ENCODE assay signal across 11 cellular contexts in the genomic region with DNA sequence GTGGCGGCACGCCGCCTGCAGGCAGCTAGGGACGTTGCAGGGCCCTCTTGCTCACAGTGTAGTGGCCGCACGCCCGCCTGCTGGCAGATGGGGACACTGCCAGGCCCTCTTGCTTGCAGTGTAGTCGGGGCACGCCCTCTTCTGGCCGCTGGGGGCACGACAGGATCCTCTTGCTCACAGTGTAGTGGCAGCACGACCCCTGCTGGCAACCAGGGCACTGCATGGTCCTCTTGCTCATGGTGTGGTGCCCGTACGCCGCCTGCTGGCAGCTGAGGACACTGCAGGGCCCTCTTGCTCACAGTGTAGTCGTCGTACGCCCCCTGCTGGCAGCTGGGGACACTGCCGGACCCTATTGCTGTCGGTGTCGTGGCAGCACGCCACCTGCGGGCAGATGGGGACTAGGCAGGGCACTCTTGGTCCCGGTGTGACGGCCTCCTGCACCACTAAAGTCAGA. TPM values are rescaled to one million over a fixed set of nuclear protein-coding genes. Genes with fewer than 3 reads are reported as not detected.
DNase-seq lines count a peak whose midpoint lies in the region; ATAC-seq and TF ChIP-seq lines count a peak whose summit lies in the region.
"Not testable (repeated sequence)": the region's sequence is repeated elsewhere in the genome, so short reads cannot be mapped to it uniquely, and the experiment has no call there.
"Had no signal": no experiment of that assay in that cellular context is flagged by ENCODE, and none has a peak within 500 bp of the region (broad histone marks: within the 10 kb centered on the region; RNA-seq: fewer than 3 reads in every experiment).

No MANE protein-coding gene starts in this region.

- not testable (repeated sequence) for H3K4me3 Mint-ChIP-seq in activated CD8-positive, alpha-beta T cell treated with anti-CD3 and anti-CD28 coated beads, Interleukin-2, amount 10 ng/mL, durations not matched to agents 7 days and 5 days

- H3K27me3 Mint-ChIP-seq in activated CD8-positive, alpha-beta T cell treated with anti-CD3 and anti-CD28 coated beads, Interleukin-2, amount 10 ng/mL, durations not matched to agents 7 days and 5 days (ENCODE audit: low read depth): not testable (repeated sequence)

- peak; percentile 23; the same call in 1 of the 2 replicates for TF ChIP-seq CTCF in GM12875 (IDR thresholded peaks at IDR 0.05; ENCODE audit: borderline replicate concordance, insufficient read depth, low read depth, low read length)

- not testable (repeated sequence) for H3K27ac Mint-ChIP-seq in activated CD8-positive, alpha-beta T cell treated with anti-CD3 and anti-CD28 coated beads, Interleukin-2, amount 10 ng/mL, durations not matched to agents 7 days and 5 days

- ATAC-seq in GM21360 (IDR thresholded peaks at IDR 0.05; ENCODE audit: unreplicated experiment) (peak; percentile 82), HG02884 (IDR thresholded peaks at IDR 0.05; ENCODE audit: unreplicated experiment) (peak; percentile 76), HG03571 (IDR thresholded peaks at IDR 0.05; ENCODE audit: unreplicated experiment) (peak; percentile 88)
- ATAC-seq in activated CD8-positive, alpha-beta T cell treated with anti-CD3 and anti-CD28 coated beads, Interleukin-2, amount 10 ng/mL, durations not matched to agents 7 days and 5 days: peak; percentile 67

- peak; percentile 45 for DNase-seq in activated CD8-positive, alpha-beta T cell treated with anti-CD3 and anti-CD28 coated beads, Interleukin-2, amount 10 ng/mL, durations not matched to agents 7 days and 5 days
- peak; percentile 23 for DNase-seq in effector CD4-positive, alpha-beta T cell
- DNase-seq in mesenteric fat pad (ENCODE audit: low spot score): peak; percentile 9
- DNase-seq in stimulated activated CD8-positive, alpha-beta memory T cell treated with anti-CD3 and anti-CD28 coated beads, Interleukin-15, amount 100 ng/mL, for 48 hours (ENCODE audit: low read depth in 2 of 2): peak; percentile 27 to 29

- CTCF ChIA-PET in activated CD8-positive, alpha-beta T cell treated with anti-CD3 and anti-CD28 coated beads, Interleukin-2, amount 10 ng/mL, durations not matched to agents 7 days and 5 days (lab: Charles Lee): not testable (repeated sequence)

- not testable (repeated sequence) for H3K36me3 Mint-ChIP-seq in activated CD8-positive, alpha-beta T cell treated with anti-CD3 and anti-CD28 coated beads, Interleukin-2, amount 10 ng/mL, durations not matched to agents 7 days and 5 days (ENCODE audit: low read depth)

- H3K4me1 Mint-ChIP-seq in activated CD8-positive, alpha-beta T cell treated with anti-CD3 and anti-CD28 coated beads, Interleukin-2, amount 10 ng/mL, durations not matched to agents 7 days and 5 days (ENCODE audit: low read depth): not testable (repeated sequence)

- not testable (repeated sequence) for H3K9me3 Mint-ChIP-seq in activated CD8-positive, alpha-beta T cell treated with anti-CD3 and anti-CD28 coated beads, Interleukin-2, amount 10 ng/mL, durations not matched to agents 7 days and 5 days (ENCODE audit: insufficient read depth)

- POLR2A ChIA-PET in activated CD8-positive, alpha-beta T cell treated with anti-CD3 and anti-CD28 coated beads, Interleukin-2, amount 10 ng/mL, durations not matched to agents 7 days and 5 days (lab: Charles Lee): not testable (repeated sequence)

- not testable (repeated sequence) for H3K4me3 ChIP-seq in GM12875 (ENCODE audit: low read depth, low read length)

RNA-seq across cellular contexts. Expression of a gene that starts 3.0 kb away (rescaled TPM):
- total RNA-seq in activated CD8-positive, alpha-beta T cell treated with anti-CD3 and anti-CD28 coated beads, Interleukin-2, amount 10 ng/mL, durations not matched to agents 7 days and 5 days: not detected
- total RNA-seq in mesenteric fat pad: not detected
- total RNA-seq: CD8-positive, alpha-beta memory T cell; endothelial cell of umbilical vein; tibial nerve had no signal

RNA-seq across cellular contexts. Expression of a gene that starts 47.1 kb away (rescaled TPM):
- not detected for total RNA-seq in activated CD8-positive, alpha-beta T cell treated with anti-CD3 and anti-CD28 coated beads, Interleukin-2, amount 10 ng/mL, durations not matched to agents 7 days and 5 days
- 41.5 TPM for total RNA-seq in mesenteric fat pad

Comparison
In these comparisons a context has a peak if more than half of its experiments do, and no peak if none do; other contexts are left out.
1. RNA of a gene that starts 47.1 kb away (total RNA-seq): 41.5 TPM in mesenteric fat pad (single experiment); not detected in activated CD8-positive, alpha-beta T cell treated with anti-CD3 and anti-CD28 coated beads, Interleukin-2, amount 10 ng/mL, durations not matched to agents 7 days and 5 days; every median in the first group is over 10 times any median in the second.
2. Peak in every context shown above with its lines, with median percentiles within 50 percentile points of each other: ATAC-seq and DNase-seq.